ENCODE assay signal across 26 cellular contexts in genomic region chr5:93430673-93431192, GRCh38.
"Had no signal": no experiment of that assay in that cellular context is flagged by ENCODE, and none has a peak within 500 bp of the region (broad histone marks: within the 10 kb centered on the region; RNA-seq: fewer than 3 reads in every experiment).

No MANE protein-coding gene starts in this region.

- H3K36me3 ChIP-seq: cardiac muscle cell had no signal

- H3K27me3 Mint-ChIP-seq: activated naive CD4-positive, alpha-beta T cell treated with anti-CD3 and anti-CD28 coated beads, Interleukin-2, amount 10 ng/mL, durations not matched to agents 7 days and 5 days had no signal

- H3K9me3 Mint-ChIP-seq: activated CD4-positive, alpha-beta memory T cell treated with anti-CD3 and anti-CD28 coated beads for 36 hours; activated CD4-positive, alpha-beta T cell treated with anti-CD3 and anti-CD28 coated beads, Interleukin-2, amount 10 ng/mL, durations not matched to agents 7 days and 5 days; activated naive CD4-positive, alpha-beta T cell treated with anti-CD3 and anti-CD28 coated beads, Interleukin-2, amount 10 ng/mL, durations not matched to agents 7 days and 5 days; activated naive CD8-positive, alpha-beta T cell treated with anti-CD3 and anti-CD28 coated beads for 36 hours; activated T-helper 2 cell treated with anti-CD3 and anti-CD28 coated beads, Interferon-gamma antibody, Interleukin-2, Interleukin-4, amounts not matched to agents 10 μg/mL and 5 μg/mL and 100 μg/mL, durations not matched to agents 14 hours and 24 hours and 36 hours; T-cell had no signal

- H3K27ac Mint-ChIP-seq: activated CD4-positive, alpha-beta memory T cell treated with anti-CD3 and anti-CD28 coated beads for 36 hours; activated CD4-positive, alpha-beta T cell treated with anti-CD3 and anti-CD28 coated beads, Interleukin-2, amount 10 ng/mL, durations not matched to agents 7 days and 5 days; activated naive CD4-positive, alpha-beta T cell treated with anti-CD3 and anti-CD28 coated beads, Interleukin-2, amount 10 ng/mL, durations not matched to agents 7 days and 5 days; activated naive CD8-positive, alpha-beta T cell treated with anti-CD3 and anti-CD28 coated beads for 36 hours; activated T-helper 2 cell treated with anti-CD3 and anti-CD28 coated beads, Interferon-gamma antibody, Interleukin-2, Interleukin-4, amounts not matched to agents 10 μg/mL and 5 μg/mL and 100 μg/mL, durations not matched to agents 14 hours and 24 hours and 36 hours; T-cell had no signal

- H3K27ac ChIP-seq: cardiac muscle cell, SK-N-MC had no signal

- H3K36me3 Mint-ChIP-seq: activated CD4-positive, alpha-beta memory T cell treated with anti-CD3 and anti-CD28 coated beads for 36 hours; activated naive CD4-positive, alpha-beta T cell treated with anti-CD3 and anti-CD28 coated beads, Interleukin-2, amount 10 ng/mL, durations not matched to agents 7 days and 5 days; activated naive CD8-positive, alpha-beta T cell treated with anti-CD3 and anti-CD28 coated beads for 36 hours; T-cell had no signal

- H3K4me3 Mint-ChIP-seq: activated CD4-positive, alpha-beta memory T cell treated with anti-CD3 and anti-CD28 coated beads for 36 hours; activated CD4-positive, alpha-beta T cell treated with anti-CD3 and anti-CD28 coated beads, Interleukin-2, amount 10 ng/mL, durations not matched to agents 7 days and 5 days; activated naive CD4-positive, alpha-beta T cell treated with anti-CD3 and anti-CD28 coated beads, Interleukin-2, amount 10 ng/mL, durations not matched to agents 7 days and 5 days; activated naive CD8-positive, alpha-beta T cell treated with anti-CD3 and anti-CD28 coated beads for 36 hours; T-cell had no signal

- H3K4me1 Mint-ChIP-seq: activated CD4-positive, alpha-beta T cell treated with anti-CD3 and anti-CD28 coated beads, Interleukin-2, amount 10 ng/mL, durations not matched to agents 7 days and 5 days; activated naive CD4-positive, alpha-beta T cell treated with anti-CD3 and anti-CD28 coated beads, Interleukin-2, amount 10 ng/mL, durations not matched to agents 7 days and 5 days; activated naive CD8-positive, alpha-beta T cell treated with anti-CD3 and anti-CD28 coated beads for 36 hours; T-cell had no signal

- DNase-seq: activated CD4-positive, alpha-beta memory T cell treated with anti-CD3 and anti-CD28 coated beads for 36 hours; activated CD4-positive, alpha-beta T cell treated with anti-CD3 and anti-CD28 coated beads, Interleukin-2, amount 10 ng/mL, durations not matched to agents 7 days and 5 days; activated CD4-positive, CD25-positive, alpha-beta regulatory T cell; activated CD8-positive, alpha-beta memory T cell treated with anti-CD3 and anti-CD28 coated beads for 24 hours; activated gamma-delta T cell treated with Interleukin-2 at 50 U/mL for 16 hours; activated naive CD4-positive, alpha-beta T cell treated with anti-CD3 and anti-CD28 coated beads, Interleukin-2, amount 10 ng/mL, durations not matched to agents 7 days and 5 days; activated naive CD8-positive, alpha-beta T cell treated with anti-CD3 and anti-CD28 coated beads for 36 hours; activated T-cell treated with anti-CD3 and anti-CD28 coated beads, Interleukin-2, amount 50 U/mL, for 48 hours; KG1; NCI-H1048; NCI-H146; NCI-H187 treated with DMSO at 0.1 percent for 48 hours; NCI-H2081 treated with DMSO at 0.1 percent for 48 hours; NCI-H345; NCI-H510A; NCI-H526 treated with DMSO at 0.1 percent for 48 hours; NCI-H82; RPMI8226; T-cell; T-helper 2 cell; T1000 had no signal

- H3K4me3 ChIP-seq: cardiac muscle cell had no signal

- ATAC-seq: Panc1, Right ventricle myocardium inferior, T-cell had no signal
